25 cellular contexts compared by ENCODE assay signal in genomic region chr13:107347641-107348369, GRCh38.
"Had no signal": no experiment of that assay in that cellular context is flagged by ENCODE, and none has a peak within 500 bp of the region (broad histone marks: within the 10 kb centered on the region; RNA-seq: fewer than 3 reads in every experiment).

No MANE protein-coding gene starts in this region.

- H3K36me3 ChIP-seq: brain microvascular endothelial cell, gastrocnemius medialis, ovary, suprapubic skin, tibial artery had no signal

- H3K9me3 ChIP-seq: gastrocnemius medialis, ovary, suprapubic skin, tibial artery had no signal

- DNase-seq: activated CD4-positive, alpha-beta T cell treated with anti-CD3 and anti-CD28 coated beads for 4 hours; activated CD4-positive, alpha-beta T cell treated with anti-CD3 and anti-CD28 coated beads, Interleukin-2, amount 50 U/mL, for 48 hours; activated CD8-positive, alpha-beta memory T cell treated with anti-CD3 and anti-CD28 coated beads for 24 hours; activated effector memory CD4-positive, alpha-beta T cell treated with Interleukin-2 at 50 U/mL for 16 hours; activated naive CD4-positive, alpha-beta T cell treated with anti-CD3 and anti-CD28 coated beads for 36 hours; activated naive CD8-positive, alpha-beta T cell treated with anti-CD3 and anti-CD28 coated beads for 36 hours; amniotic stem cell; brain microvascular endothelial cell; cortex of kidney; effector memory CD8-positive, alpha-beta T cell; gastrocnemius medialis; glutamatergic neuron; islet precursor cell; left colon; mammary epithelial cell; naive thymus-derived CD4-positive, alpha-beta T cell; ovary; retina; stimulated activated CD4-positive, alpha-beta T cell treated with anti-CD3 and anti-CD28 coated beads, Interleukin-1b, Interleukin-23, amount 100 ng/mL, for 48 hours; stimulated activated naive CD4-positive, alpha-beta T cell; tibial artery had no signal

- H3K4me3 ChIP-seq: gastrocnemius medialis, ovary, skin epidermis, suprapubic skin, tibial artery had no signal

- H3K4me1 ChIP-seq: gastrocnemius medialis, suprapubic skin, tibial artery had no signal

- H3K27me3 ChIP-seq: brain microvascular endothelial cell, gastrocnemius medialis, ovary, suprapubic skin, tibial artery had no signal

- H3K27ac ChIP-seq: brain microvascular endothelial cell, gastrocnemius medialis, ovary, skin epidermis, suprapubic skin, tibial artery, VCaP had no signal

- ATAC-seq: effector memory CD8-positive, alpha-beta T cell; gastrocnemius medialis; left colon; naive thymus-derived CD4-positive, alpha-beta T cell; sciatic nerve had no signal
